In genomic region chr4:98648602-98649001, GRCh38 we compare ENCODE assay signal across 27 cellular contexts. TPM values are rescaled to one million over a fixed set of nuclear protein-coding genes. Genes with fewer than 3 reads are reported as not detected.
DNase-seq lines count a peak whose midpoint lies in the region; ATAC-seq and TF ChIP-seq lines count a peak whose summit lies in the region.
"Had no signal": no experiment of that assay in that cellular context is flagged by ENCODE, and none has a peak within 500 bp of the region (broad histone marks: within the 10 kb centered on the region; RNA-seq: fewer than 3 reads in every experiment).

No MANE protein-coding gene starts in this region.

- DNase-seq in EL (peak; percentile 51), astrocyte of the spinal cord (ENCODE audit: low read depth, low spot score) (peak; percentile 69), glutamatergic neuron (no peak), skeletal muscle cell (ENCODE audit: low read depth) (peak; percentile 23), dedifferentiated amniotic fluid mesenchymal stem cell (ENCODE audit: extremely low spot score) (no peak), HK-2 (ENCODE audit: unreplicated experiment) (no peak)
- DNase-seq: activated CD4-positive, alpha-beta T cell treated with anti-CD3 and anti-CD28 coated beads, Interleukin-2, amount 10 ng/mL, durations not matched to agents 7 days and 5 days; activated CD8-positive, alpha-beta memory T cell treated with anti-CD3 and anti-CD28 coated beads, Interleukin-2, amount 10 ng/mL, durations not matched to agents 7 days and 5 days; activated naive CD4-positive, alpha-beta T cell treated with anti-CD3 and anti-CD28 coated beads, Interleukin-2, amount 50 U/mL, for 16 hours; esophagus squamous epithelium; KBM-7; MV-4-11; naive thymus-derived CD8-positive, alpha-beta T cell; NCI-H187 treated with DMSO at 0.1 percent for 48 hours; NCI-H69; small intestine; stimulated activated CD4-positive, alpha-beta T cell treated with anti-CD3 and anti-CD28 coated beads, Interleukin-2, amount 100 ng/mL, for 48 hours; stimulated activated naive B cell treated with anti-CD40 and anti-IgM and Interleukin-4, amounts not matched to agents 10 μg/mL and 1 μg/mL and 100 μg/mL, for 72 hours; T-helper 2 cell; transverse colon had no signal

- peaks cover 16% of the 10 kb centered on the region for H3K36me3 Mint-ChIP-seq in glutamatergic neuron (ENCODE audit: unreplicated experiment)
- H3K36me3 Mint-ChIP-seq: CD14-positive monocyte had no signal

- peak overlapping the region; percentile 12 for H3K4me3 Mint-ChIP-seq in glutamatergic neuron (ENCODE audit: unreplicated experiment)
- H3K4me3 Mint-ChIP-seq: activated CD4-positive, alpha-beta T cell treated with anti-CD3 and anti-CD28 coated beads, Interleukin-2, amount 10 ng/mL, durations not matched to agents 7 days and 5 days; activated CD8-positive, alpha-beta memory T cell treated with anti-CD3 and anti-CD28 coated beads, Interleukin-2, amount 10 ng/mL, durations not matched to agents 7 days and 5 days; activated T-helper 1 cell treated with anti-CD3 and anti-CD28 coated beads, Interleukin-12 subunit alpha, Interleukin-12 subunit beta, Interleukin-2, Interleukin-4 antibody, amounts not matched to agents 30 ng/mL and 10 ng/mL and 1 ng/mL, durations not matched to agents 14 hours and 24 hours and 36 hours; CD14-positive monocyte; naive thymus-derived CD8-positive, alpha-beta T cell; stimulated activated naive B cell treated with anti-CD40 and anti-IgM and Interleukin-4, amounts not matched to agents 10 μg/mL and 1 μg/mL and 100 μg/mL, for 72 hours had no signal

- ATAC-seq in HG03457 (IDR thresholded peaks at IDR 0.05; ENCODE audit: unreplicated experiment) (no peak), HG02981 (IDR thresholded peaks at IDR 0.05; ENCODE audit: unreplicated experiment) (no peak)
- ATAC-seq: activated CD8-positive, alpha-beta memory T cell treated with anti-CD3 and anti-CD28 coated beads, Interleukin-2, amount 10 ng/mL, durations not matched to agents 7 days and 5 days; left lobe of liver; naive thymus-derived CD8-positive, alpha-beta T cell; stimulated activated naive B cell treated with anti-CD40 and anti-IgM and Interleukin-4, amounts not matched to agents 10 μg/mL and 1 μg/mL and 100 μg/mL, for 72 hours had no signal

- no peak overlapping the region for H3K4me3 ChIP-seq in astrocyte of the spinal cord (ENCODE audit: low read depth, low read length)
- H3K4me3 ChIP-seq in skeletal muscle cell (ENCODE audit: low read depth, low read length): no peak overlapping the region
- H3K4me3 ChIP-seq: esophagus squamous epithelium, prostate gland, transverse colon had no signal

- H3K4me1 Mint-ChIP-seq in glutamatergic neuron (ENCODE audit: low read depth, unreplicated experiment): peaks cover 18% of the 10 kb centered on the region
- H3K4me1 Mint-ChIP-seq: CD14-positive monocyte had no signal

- TF ChIP-seq CTCF in astrocyte of the spinal cord (IDR thresholded peaks at IDR 0.05; ENCODE audit: low read depth, low read length) (no peak), glutamatergic neuron (IDR thresholded peaks at IDR 0.05; ENCODE audit: partially characterized antibody, unreplicated experiment) (no peak)

- in situ Hi-C loops in astrocyte of the spinal cord (cut with HindIII; ENCODE audit: low sequenced_read_pairs): no loop called here

- no peak overlapping the region for H3K27ac Mint-ChIP-seq in glutamatergic neuron (ENCODE audit: unreplicated experiment)
- H3K27ac Mint-ChIP-seq: activated CD4-positive, alpha-beta T cell treated with anti-CD3 and anti-CD28 coated beads, Interleukin-2, amount 10 ng/mL, durations not matched to agents 7 days and 5 days; activated CD8-positive, alpha-beta memory T cell treated with anti-CD3 and anti-CD28 coated beads, Interleukin-2, amount 10 ng/mL, durations not matched to agents 7 days and 5 days; activated T-helper 1 cell treated with anti-CD3 and anti-CD28 coated beads, Interleukin-12 subunit alpha, Interleukin-12 subunit beta, Interleukin-2, Interleukin-4 antibody, amounts not matched to agents 30 ng/mL and 10 ng/mL and 1 ng/mL, durations not matched to agents 14 hours and 24 hours and 36 hours; naive thymus-derived CD8-positive, alpha-beta T cell; stimulated activated naive B cell treated with anti-CD40 and anti-IgM and Interleukin-4, amounts not matched to agents 10 μg/mL and 1 μg/mL and 100 μg/mL, for 72 hours had no signal

- no peaks in the 10 kb centered on the region for H3K27me3 Mint-ChIP-seq in glutamatergic neuron (ENCODE audit: unreplicated experiment)
- H3K27me3 Mint-ChIP-seq: activated CD4-positive, alpha-beta T cell treated with anti-CD3 and anti-CD28 coated beads, Interleukin-2, amount 10 ng/mL, durations not matched to agents 7 days and 5 days; activated CD8-positive, alpha-beta memory T cell treated with anti-CD3 and anti-CD28 coated beads, Interleukin-2, amount 10 ng/mL, durations not matched to agents 7 days and 5 days; naive thymus-derived CD8-positive, alpha-beta T cell; stimulated activated naive B cell treated with anti-CD40 and anti-IgM and Interleukin-4, amounts not matched to agents 10 μg/mL and 1 μg/mL and 100 μg/mL, for 72 hours had no signal

- peaks cover 4% of the 10 kb centered on the region for H3K9me3 Mint-ChIP-seq in glutamatergic neuron (ENCODE audit: unreplicated experiment)
- H3K9me3 Mint-ChIP-seq: activated T-helper 1 cell treated with anti-CD3 and anti-CD28 coated beads, Interleukin-12 subunit alpha, Interleukin-12 subunit beta, Interleukin-2, Interleukin-4 antibody, amounts not matched to agents 30 ng/mL and 10 ng/mL and 1 ng/mL, durations not matched to agents 14 hours and 24 hours and 36 hours; naive thymus-derived CD8-positive, alpha-beta T cell had no signal

RNA-seq across cellular contexts. Expression of gene TSPAN5, which starts 9.8 kb away (rescaled TPM):
- 40.5 TPM for total RNA-seq in glutamatergic neuron (ENCODE audit: unreplicated experiment)
- total RNA-seq: G401 had no signal

Comparison
In these comparisons a context has a peak if more than half of its experiments do, and no peak if none do; other contexts are left out.
1. DNase-seq: peak in EL (single experiment), astrocyte of the spinal cord (single experiment) and skeletal muscle cell (single experiment); none in glutamatergic neuron (single experiment), dedifferentiated amniotic fluid mesenchymal stem cell (single experiment) and HK-2 (single experiment).